32 cellular contexts compared by ENCODE assay signal in the genomic region with DNA sequence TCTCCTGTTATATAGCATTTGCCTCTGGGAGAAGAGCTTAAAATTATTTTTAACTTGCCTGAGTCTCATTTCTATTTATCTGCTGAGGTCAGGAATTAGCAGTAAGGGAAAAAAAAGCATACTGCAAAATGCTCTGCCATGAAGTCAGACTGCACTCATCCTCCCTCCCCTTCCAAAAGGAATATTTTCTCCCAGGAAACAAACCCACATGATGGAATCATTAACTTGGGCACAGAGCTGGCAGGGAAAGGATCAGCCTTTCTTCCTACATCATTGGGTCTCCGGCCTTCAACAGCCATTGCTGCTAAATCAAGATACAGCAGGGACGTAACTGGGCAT.
DNase-seq lines count a peak whose midpoint lies in the region; ATAC-seq, FAIRE-seq and TF ChIP-seq lines count a peak whose summit lies in the region.
"Had no signal": no experiment of that assay in that cellular context is flagged by ENCODE, and none has a peak within 500 bp of the region (broad histone marks: within the 10 kb centered on the region; RNA-seq: fewer than 3 reads in every experiment).

No MANE protein-coding gene starts in this region.

- H2AFZ ChIP-seq in astrocyte (ENCODE audit: low read depth, low read length) (no peak overlapping the region), neural progenitor cell (replicated peaks) (no peak overlapping the region)
- H2AFZ ChIP-seq: hepatocyte had no signal

- H4K20me1 ChIP-seq in BLaER1 (no peaks in the 10 kb centered on the region), astrocyte (ENCODE audit: insufficient read depth, low read length) (no peaks in the 10 kb centered on the region), neural progenitor cell (ENCODE audit: low read depth) (no peaks in the 10 kb centered on the region)

- H3K27me3 ChIP-seq in BLaER1 (no peaks in the 10 kb centered on the region), astrocyte (ENCODE audit: insufficient read depth, low read length) (no peaks in the 10 kb centered on the region), neutrophil (no peaks in the 10 kb centered on the region), gastrocnemius medialis (no peaks in the 10 kb centered on the region), neural progenitor cell (no peaks in the 10 kb centered on the region)
- H3K27me3 ChIP-seq: body of pancreas, dorsolateral prefrontal cortex, gastroesophageal sphincter, hepatocyte, right lobe of liver, stomach, thyroid gland, uterus had no signal

- H3K36me3 ChIP-seq in BLaER1 (no peaks in the 10 kb centered on the region), astrocyte (ENCODE audit: insufficient read depth, low read length) (no peaks in the 10 kb centered on the region), neutrophil (no peaks in the 10 kb centered on the region), gastrocnemius medialis (no peaks in the 10 kb centered on the region), neural progenitor cell (no peaks in the 10 kb centered on the region)
- H3K36me3 ChIP-seq: gastroesophageal sphincter, right lobe of liver, stomach, thyroid gland, uterus had no signal

- no peak overlapping the region for H3K9ac ChIP-seq in BLaER1
- no peak overlapping the region for H3K9ac ChIP-seq in astrocyte (ENCODE audit: low read length)
- H3K9ac ChIP-seq in neural progenitor cell: no peak overlapping the region

- no peak for ATAC-seq in gastrocnemius medialis
- ATAC-seq: body of pancreas, left colon had no signal

- H3K4me2 ChIP-seq in BLaER1 (peak overlapping the region; percentile 62), astrocyte (ENCODE audit: low read length) (no peak overlapping the region), neural progenitor cell (no peak overlapping the region)
- H3K4me2 ChIP-seq: hepatocyte had no signal

- H3K9me3 ChIP-seq in BLaER1: no peaks in the 10 kb centered on the region; the same call in 1 of the 2 replicates
- H3K9me3 ChIP-seq in astrocyte (ENCODE audit: insufficient read depth, low read depth, low read length): no peaks in the 10 kb centered on the region
- H3K9me3 ChIP-seq in neutrophil: no peaks in the 10 kb centered on the region
- no peaks in the 10 kb centered on the region for H3K9me3 ChIP-seq in gastrocnemius medialis
- H3K9me3 ChIP-seq in neural progenitor cell (ENCODE audit: low read depth): no peaks in the 10 kb centered on the region
- H3K9me3 ChIP-seq: body of pancreas, gastroesophageal sphincter, right lobe of liver, stomach, thyroid gland, uterus had no signal

- no peak for TF ChIP-seq POLR2A in gastrocnemius medialis (IDR thresholded peaks at IDR 0.05)

- H3K27ac ChIP-seq in BLaER1 (peak overlapping the region; percentile 68), astrocyte (ENCODE audit: low read depth, low read length) (no peak overlapping the region), neutrophil (peak overlapping the region; percentile 75), gastrocnemius medialis (no peak overlapping the region), neural progenitor cell (no peak overlapping the region)
- H3K27ac ChIP-seq: body of pancreas, dorsolateral prefrontal cortex, gastroesophageal sphincter, hepatocyte, right lobe of liver, stomach, thyroid gland, uterus had no signal

- H3K36me3 Mint-ChIP-seq in astrocyte (ENCODE audit: low read depth, unreplicated experiment): no peaks in the 10 kb centered on the region
- no peaks in the 10 kb centered on the region for H3K36me3 Mint-ChIP-seq in neural progenitor cell

- peaks cover 36% of the 10 kb centered on the region for H3K4me1 ChIP-seq in BLaER1
- H3K4me1 ChIP-seq in astrocyte (ENCODE audit: insufficient read depth, low read length): peaks cover 11% of the 10 kb centered on the region
- peaks cover 55 to 63% of the 10 kb centered on the region in 2 experiments for H3K4me1 ChIP-seq in neutrophil (ENCODE audit: control insufficient read depth in 1 of 2, insufficient read depth in 1 of 2, low read depth in 1 of 2, low read length in 1 of 2)
- H3K4me1 ChIP-seq in gastrocnemius medialis: peaks cover 0 to 4% of the 10 kb centered on the region in 2 donors
- H3K4me1 ChIP-seq in neural progenitor cell: peaks cover 45% of the 10 kb centered on the region
- H3K4me1 ChIP-seq: body of pancreas, right lobe of liver, thyroid gland had no signal

- TF ChIP-seq CTCF in astrocyte (IDR thresholded peaks at IDR 0.05; ENCODE audit: insufficient read depth, low read depth, low read length): no peak
- no peak for TF ChIP-seq CTCF in neutrophil (IDR thresholded peaks at IDR 0.05)
- no peak for TF ChIP-seq CTCF in gastrocnemius medialis (IDR thresholded peaks at IDR 0.05 in 4 of 5, conservative IDR thresholded peaks at IDR 0.05 in 1 of 5)
- TF ChIP-seq CTCF in neural progenitor cell (IDR thresholded peaks at IDR 0.05): no peak

- DNase-seq in HK-2 (ENCODE audit: unreplicated experiment) (peak; percentile 38), astrocyte (ENCODE audit: low read depth) (no peak), KG1 (lab: John Stamatoyannopoulos, UW) (no peak), UCSD-AML1 (lab: John Stamatoyannopoulos, UW; ENCODE audit: unreplicated experiment) (no peak), gastrocnemius medialis (no peak), neural progenitor cell (ENCODE audit: low spot score) (no peak)
- DNase-seq: activated CD4-positive, alpha-beta memory T cell treated with anti-CD3 and anti-CD28 coated beads, Interleukin-2, amount 10 ng/mL, durations not matched to agents 7 days and 5 days; activated CD8-positive, alpha-beta memory T cell treated with anti-CD3 and anti-CD28 coated beads, Interleukin-2, amount 50 U/mL, for 48 hours; activated naive CD4-positive, alpha-beta T cell treated with Interleukin-2 at 50 U/mL for 16 hours; C1 segment of cervical spinal cord; cerebellar nuclear complex; COR-L47; left colon; NCI-H1417 treated with DMSO at 0.1 percent for 48 hours; NCI-H2029 treated with DMSO at 0.1 percent for 48 hours; NCI-H69; posterior cingulate gyrus; right lobe of liver; Right ventricle myocardium superior; stimulated activated CD8-positive, alpha-beta memory T cell treated with anti-CD3 and anti-CD28 coated beads, Interleukin-4, amount 100 ng/mL, for 48 hours; stomach; thyroid gland; uterus had no signal

- H3K4me3 ChIP-seq in BLaER1: no peak overlapping the region
- no peak overlapping the region for H3K4me3 ChIP-seq in astrocyte (ENCODE audit: insufficient read depth, low read depth, low read length)
- peak overlapping the region in 1 of 2 experiments; percentile 38 for H3K4me3 ChIP-seq in neutrophil (ENCODE audit: low read depth in 1 of 2, low read length in 1 of 2)
- no peak overlapping the region for H3K4me3 ChIP-seq in gastrocnemius medialis
- no peak overlapping the region for H3K4me3 ChIP-seq in neural progenitor cell
- H3K4me3 ChIP-seq: body of pancreas, dorsolateral prefrontal cortex, gastroesophageal sphincter, hepatocyte, right lobe of liver, stomach, thyroid gland, uterus had no signal

- no peak for FAIRE-seq in astrocyte (lab: Jason Lieb, UNC)
- FAIRE-seq: H1 had no signal

- H3K4me1 Mint-ChIP-seq in astrocyte (ENCODE audit: low read depth, unreplicated experiment) (peaks cover 31% of the 10 kb centered on the region), neural progenitor cell (peaks cover 13% of the 10 kb centered on the region)
- H3K4me1 Mint-ChIP-seq: activated CD4-positive, alpha-beta memory T cell treated with anti-CD3 and anti-CD28 coated beads, Interleukin-2, amount 10 ng/mL, durations not matched to agents 7 days and 5 days had no signal

- H3K27me3 Mint-ChIP-seq in astrocyte (ENCODE audit: low read depth, unreplicated experiment) (no peaks in the 10 kb centered on the region), neural progenitor cell (ENCODE audit: insufficient read depth, low read depth) (peaks cover 11% of the 10 kb centered on the region)
- H3K27me3 Mint-ChIP-seq: activated CD4-positive, alpha-beta memory T cell treated with anti-CD3 and anti-CD28 coated beads, Interleukin-2, amount 10 ng/mL, durations not matched to agents 7 days and 5 days had no signal

- H3F3A ChIP-seq in neural progenitor cell (ENCODE audit: low read depth): peaks cover 14% of the 10 kb centered on the region

- H3K27ac Mint-ChIP-seq in astrocyte (ENCODE audit: unreplicated experiment) (peak overlapping the region; percentile 73), neural progenitor cell (no peak overlapping the region)
- H3K27ac Mint-ChIP-seq: activated CD4-positive, alpha-beta memory T cell treated with anti-CD3 and anti-CD28 coated beads, Interleukin-2, amount 10 ng/mL, durations not matched to agents 7 days and 5 days; activated T-helper 1 cell treated with anti-CD3 and anti-CD28 coated beads, Interleukin-12 subunit alpha, Interleukin-12 subunit beta, Interleukin-2, Interleukin-4 antibody, amounts not matched to agents 30 ng/mL and 10 ng/mL and 1 ng/mL, durations not matched to agents 14 hours and 24 hours and 36 hours had no signal

- H3K4me3 Mint-ChIP-seq in astrocyte (ENCODE audit: unreplicated experiment) (no peak overlapping the region), neural progenitor cell (no peak overlapping the region)
- H3K4me3 Mint-ChIP-seq: activated CD4-positive, alpha-beta memory T cell treated with anti-CD3 and anti-CD28 coated beads, Interleukin-2, amount 10 ng/mL, durations not matched to agents 7 days and 5 days; activated T-helper 1 cell treated with anti-CD3 and anti-CD28 coated beads, Interleukin-12 subunit alpha, Interleukin-12 subunit beta, Interleukin-2, Interleukin-4 antibody, amounts not matched to agents 30 ng/mL and 10 ng/mL and 1 ng/mL, durations not matched to agents 14 hours and 24 hours and 36 hours; neural crest cell had no signal

- intact Hi-C loops in gastrocnemius medialis (cut with DNase I; ENCODE audit: low total_unique reads): no loop called here

- H3K9me3 Mint-ChIP-seq in astrocyte (ENCODE audit: unreplicated experiment): peaks cover 2% of the 10 kb centered on the region
- no peaks in the 10 kb centered on the region for H3K9me3 Mint-ChIP-seq in neural progenitor cell
- H3K9me3 Mint-ChIP-seq: activated CD4-positive, alpha-beta memory T cell treated with anti-CD3 and anti-CD28 coated beads, Interleukin-2, amount 10 ng/mL, durations not matched to agents 7 days and 5 days; activated T-helper 1 cell treated with anti-CD3 and anti-CD28 coated beads, Interleukin-12 subunit alpha, Interleukin-12 subunit beta, Interleukin-2, Interleukin-4 antibody, amounts not matched to agents 30 ng/mL and 10 ng/mL and 1 ng/mL, durations not matched to agents 14 hours and 24 hours and 36 hours had no signal

- in situ Hi-C loops in gastrocnemius medialis (cut with MboI; ENCODE audit: low sequenced_read_pairs in 4 of 4): no loop called here

- H3K79me2 ChIP-seq in astrocyte (ENCODE audit: insufficient read depth, low read length): no peaks in the 10 kb centered on the region
- no peaks in the 10 kb centered on the region for H3K79me2 ChIP-seq in neural progenitor cell (ENCODE audit: low read depth)
- H3K79me2 ChIP-seq: hepatocyte had no signal

Comparison
In these comparisons a context has a peak if more than half of its experiments do, and no peak if none do; other contexts are left out.
1. H3K27ac ChIP-seq: peak in BLaER1 (single experiment) and neutrophil (single experiment); none in astrocyte (single experiment), gastrocnemius medialis (0 of 4) and neural progenitor cell (single experiment).